18 cellular contexts compared by ENCODE assay signal in genomic region chr16:81700071-81700779, GRCh38.
DNase-seq lines count a peak whose midpoint lies in the region; ATAC-seq, FAIRE-seq and TF ChIP-seq lines count a peak whose summit lies in the region.
"Had no signal": no experiment of that assay in that cellular context is flagged by ENCODE, and none has a peak within 500 bp of the region (broad histone marks: within the 10 kb centered on the region; RNA-seq: fewer than 3 reads in every experiment).

No MANE protein-coding gene starts in this region.

- peaks cover 2% of the 10 kb centered on the region for H3K4me1 Mint-ChIP-seq in activated CD8-positive, alpha-beta T cell treated with anti-CD3 and anti-CD28 coated beads for 36 hours (ENCODE audit: low read depth)
- peaks cover 20% of the 10 kb centered on the region for H3K4me1 Mint-ChIP-seq in endothelial cell (ENCODE audit: unreplicated experiment)
- peaks cover 28% of the 10 kb centered on the region for H3K4me1 Mint-ChIP-seq in stimulated activated effector memory CD8-positive, alpha-beta T cell treated with anti-CD3 and anti-CD28 coated beads, Interleukin-12 subunit alpha, Interleukin-12 subunit beta, amount 100 ng/mL, for 72 hours

- CTCF ChIA-PET in activated CD8-positive, alpha-beta T cell treated with anti-CD3 and anti-CD28 coated beads for 36 hours (lab: Charles Lee), result interaction anchor here (1.7 kb wide), 1 partner anchor 296 kb away, joined by 4 read pairs; no protein-coding TSS in a partner anchor

- intact Hi-C loops in Right ventricle myocardium superior (cut with DNase I) (no loop called here), left ventricle myocardium superior (cut with micrococcal nuclease) (no loop called here)
- intact Hi-C loops in activated CD8-positive, alpha-beta T cell treated with anti-CD3 and anti-CD28 coated beads for 36 hours (cut with micrococcal nuclease), result no loop called here

- H3K27ac Mint-ChIP-seq in activated CD8-positive, alpha-beta T cell treated with anti-CD3 and anti-CD28 coated beads for 36 hours, result peak overlapping the region; percentile 6
- peak overlapping the region; percentile 42 for H3K27ac Mint-ChIP-seq in endothelial cell (ENCODE audit: unreplicated experiment)
- H3K27ac Mint-ChIP-seq in stimulated activated effector memory CD8-positive, alpha-beta T cell treated with anti-CD3 and anti-CD28 coated beads, Interleukin-12 subunit alpha, Interleukin-12 subunit beta, amount 100 ng/mL, for 72 hours, result peak overlapping the region; percentile 76
- H3K27ac Mint-ChIP-seq: T-helper 1 cell treated with Interleukin-12 subunit alpha and Interleukin-12 subunit beta and Interleukin-4 antibody, amounts not matched to agents 30 μg/mL and 1 μg/mL, for 36 hours had no signal

- TF ChIP-seq CTCF in activated CD8-positive, alpha-beta T cell treated with anti-CD3 and anti-CD28 coated beads for 36 hours (IDR thresholded peaks at IDR 0.05), result no peak
- TF ChIP-seq CTCF in endothelial cell (IDR thresholded peaks at IDR 0.05; ENCODE audit: unreplicated experiment), result no peak

- peaks cover 4% of the 10 kb centered on the region for H3K36me3 Mint-ChIP-seq in activated CD8-positive, alpha-beta T cell treated with anti-CD3 and anti-CD28 coated beads for 36 hours (ENCODE audit: low read depth)
- peaks cover 47% of the 10 kb centered on the region for H3K36me3 Mint-ChIP-seq in endothelial cell (ENCODE audit: low read depth, unreplicated experiment)
- H3K36me3 Mint-ChIP-seq in stimulated activated effector memory CD8-positive, alpha-beta T cell treated with anti-CD3 and anti-CD28 coated beads, Interleukin-12 subunit alpha, Interleukin-12 subunit beta, amount 100 ng/mL, for 72 hours, result peaks cover 77% of the 10 kb centered on the region

- H3K4me3 Mint-ChIP-seq in activated CD8-positive, alpha-beta T cell treated with anti-CD3 and anti-CD28 coated beads for 36 hours, result no peak overlapping the region
- peak overlapping the region; percentile 74 for H3K4me3 Mint-ChIP-seq in endothelial cell (ENCODE audit: unreplicated experiment)
- no peak overlapping the region for H3K4me3 Mint-ChIP-seq in stimulated activated effector memory CD8-positive, alpha-beta T cell treated with anti-CD3 and anti-CD28 coated beads, Interleukin-12 subunit alpha, Interleukin-12 subunit beta, amount 100 ng/mL, for 72 hours
- H3K4me3 Mint-ChIP-seq: naive thymus-derived CD4-positive, alpha-beta T cell; T-helper 1 cell treated with Interleukin-12 subunit alpha and Interleukin-12 subunit beta and Interleukin-4 antibody, amounts not matched to agents 30 μg/mL and 1 μg/mL, for 36 hours had no signal

- H3K9me3 Mint-ChIP-seq in activated CD8-positive, alpha-beta T cell treated with anti-CD3 and anti-CD28 coated beads for 36 hours, result no peaks in the 10 kb centered on the region
- H3K9me3 Mint-ChIP-seq in endothelial cell (ENCODE audit: unreplicated experiment), result no peaks in the 10 kb centered on the region
- no peaks in the 10 kb centered on the region for H3K9me3 Mint-ChIP-seq in stimulated activated effector memory CD8-positive, alpha-beta T cell treated with anti-CD3 and anti-CD28 coated beads, Interleukin-12 subunit alpha, Interleukin-12 subunit beta, amount 100 ng/mL, for 72 hours
- H3K9me3 Mint-ChIP-seq: T-helper 1 cell treated with Interleukin-12 subunit alpha and Interleukin-12 subunit beta and Interleukin-4 antibody, amounts not matched to agents 30 μg/mL and 1 μg/mL, for 36 hours had no signal

- DNase-seq in Right ventricle myocardium superior, result peak; percentile 38
- DNase-seq in left ventricle myocardium superior, result no peak
- DNase-seq in activated CD8-positive, alpha-beta T cell treated with anti-CD3 and anti-CD28 coated beads for 36 hours, result no peak
- DNase-seq in endothelial cell (ENCODE audit: low spot score), result no peak
- no peak for DNase-seq in stimulated activated effector memory CD8-positive, alpha-beta T cell treated with anti-CD3 and anti-CD28 coated beads, Interleukin-12 subunit alpha, Interleukin-12 subunit beta, amount 100 ng/mL, for 72 hours (ENCODE audit: low spot score in 2 of 2)
- DNase-seq in NCI-H2029 treated with DMSO at 0.1 percent for 48 hours (lab: John Stamatoyannopoulos, UW), result no peak
- no peak for DNase-seq in frontal cortex (ENCODE audit: low spot score in 2 of 2)
- no peak for DNase-seq in HuH-7 (ENCODE audit: low spot score)
- DNase-seq: amniotic stem cell; Caco-2; foreskin melanocyte; naive thymus-derived CD4-positive, alpha-beta T cell; NCI-H510A treated with DMSO at 0.1 percent for 48 hours; SHP77 treated with DMSO at 0.1 percent for 48 hours had no signal

- POLR2A ChIA-PET in activated CD8-positive, alpha-beta T cell treated with anti-CD3 and anti-CD28 coated beads for 36 hours (lab: Charles Lee), result no interaction called here

- FAIRE-seq in frontal cortex (lab: Jason Lieb, UNC), result no peak
- FAIRE-seq: colon, G401.6, GM12878 had no signal

- ATAC-seq in Right ventricle myocardium superior (ENCODE audit: poor library complexity) (no peak), left ventricle myocardium superior (no peak)
- ATAC-seq in activated CD8-positive, alpha-beta T cell treated with anti-CD3 and anti-CD28 coated beads for 36 hours, result no peak
- ATAC-seq in stimulated activated effector memory CD8-positive, alpha-beta T cell treated with anti-CD3 and anti-CD28 coated beads, Interleukin-12 subunit alpha, Interleukin-12 subunit beta, amount 100 ng/mL, for 72 hours, result no peak
- ATAC-seq: GM12878; naive thymus-derived CD4-positive, alpha-beta T cell had no signal

- no peaks in the 10 kb centered on the region for H3K27me3 Mint-ChIP-seq in activated CD8-positive, alpha-beta T cell treated with anti-CD3 and anti-CD28 coated beads for 36 hours
- H3K27me3 Mint-ChIP-seq in endothelial cell (ENCODE audit: unreplicated experiment), result peaks cover 16% of the 10 kb centered on the region
- H3K27me3 Mint-ChIP-seq: naive thymus-derived CD4-positive, alpha-beta T cell had no signal

Comparison
In these comparisons a context has a peak if more than half of its experiments do, and no peak if none do; other contexts are left out.
1. H3K27ac Mint-ChIP-seq: peak in every context shown above with its lines; median percentile 76 in stimulated activated effector memory CD8-positive, alpha-beta T cell treated with anti-CD3 and anti-CD28 coated beads, Interleukin-12 subunit alpha, Interleukin-12 subunit beta, amount 100 ng/mL, for 72 hours; 42 in endothelial cell; 6 in activated CD8-positive, alpha-beta T cell treated with anti-CD3 and anti-CD28 coated beads for 36 hours.